21 cellular contexts compared by ENCODE assay signal in the genomic region with DNA sequence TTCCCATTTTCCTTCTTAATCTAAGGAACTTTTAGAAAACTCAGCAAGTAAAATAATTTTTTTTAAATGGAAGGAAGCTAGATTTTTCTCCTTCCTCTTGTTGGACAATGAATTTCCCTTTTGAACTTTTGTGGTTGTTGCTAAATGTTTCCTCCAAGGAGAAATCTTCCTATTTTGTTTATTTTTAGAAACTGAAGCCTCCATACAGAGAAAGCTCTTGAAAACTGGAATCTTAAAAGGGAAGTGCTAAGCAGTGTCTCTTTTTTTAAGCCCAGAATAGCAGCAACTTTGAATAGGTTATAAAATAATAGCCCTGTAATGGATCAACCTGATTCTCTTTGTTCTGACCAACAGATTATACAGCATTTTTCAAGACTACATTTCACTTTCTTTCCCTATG. TPM values are rescaled to one million over a fixed set of nuclear protein-coding genes. Genes with fewer than 3 reads are reported as not detected.
DNase-seq lines count a peak whose midpoint lies in the region; ATAC-seq, FAIRE-seq and TF ChIP-seq lines count a peak whose summit lies in the region.
"Had no signal": no experiment of that assay in that cellular context is flagged by ENCODE, and none has a peak within 500 bp of the region (broad histone marks: within the 10 kb centered on the region; RNA-seq: fewer than 3 reads in every experiment).

No MANE protein-coding gene starts in this region.

- DNase-seq in SK-N-SH (no peak), MV-4-11 (lab: John Stamatoyannopoulos, UW) (peak; percentile 42), foreskin keratinocyte (no peak), osteocyte (ENCODE audit: extremely low spot score, unreplicated experiment) (no peak), RCC 7860 (ENCODE audit: low spot score) (no peak), CD14-positive monocyte (ENCODE audit: low spot score) (no peak), transverse colon (no peak)
- DNase-seq: 8988T; C1 segment of cervical spinal cord; COR-L47; DMS153; H9; NCI-H1436 treated with DMSO at 0.1 percent for 48 hours; NCI-H2081 treated with DMSO at 0.1 percent for 48 hours; NCI-H345; NCI-H69; NK-92 treated with Interleukin-12 subunit alpha and Interleukin-12 subunit beta, amount 100 ng/mL, for 24 hours; OCI-M1 had no signal

- H3K9me2 ChIP-seq in SK-N-SH, result no peaks in the 10 kb centered on the region

- intact Hi-C loops in CD14-positive monocyte (cut with micrococcal nuclease), result no loop called here
- intact Hi-C loops in transverse colon (cut with DNase I; ENCODE audit: low total_unique reads), result loop anchor here (10.0 kb wide), 1 partner anchor 48 kb away; no protein-coding TSS in a partner anchor

- H3K27ac ChIP-seq in SK-N-SH (ENCODE audit: low read depth in 2 of 2, low read length in 1 of 2) (no peak overlapping the region), foreskin keratinocyte (peak overlapping the region; percentile 28), transverse colon (no peak overlapping the region)
- H3K27ac ChIP-seq: RWPE1 had no signal

- FAIRE-seq in RCC 7860 (lab: Jason Lieb, UNC), result no peak

- H3K4me1 ChIP-seq in SK-N-SH (ENCODE audit: control insufficient read depth in 1 of 2, insufficient read depth in 2 of 2, low read depth in 1 of 2, low read length in 1 of 2), result peaks cover 0 to 2% of the 10 kb centered on the region in 2 experiments; a peak in 2 of 4 replicates
- H3K4me1 ChIP-seq in foreskin keratinocyte, result no peaks in the 10 kb centered on the region
- H3K4me1 ChIP-seq in transverse colon, result no peaks in the 10 kb centered on the region

- TF ChIP-seq EP300 in SK-N-SH (IDR thresholded peaks at IDR 0.05; ENCODE audit: borderline replicate concordance in 1 of 2, low read depth in 1 of 2, low read length in 1 of 2) (no peak), transverse colon (IDR thresholded peaks at IDR 0.05; ENCODE audit: low read depth) (no peak)

- TF ChIP-seq RAD21 in SK-N-SH (IDR thresholded peaks at IDR 0.05; ENCODE audit: low read length), result no peak

- no peak overlapping the region for H3K4me3 ChIP-seq in SK-N-SH (ENCODE audit: low read depth in 2 of 2, low read length in 1 of 2)
- H3K4me3 ChIP-seq in transverse colon, result no peak overlapping the region

- no peak overlapping the region for H3K4me3 Mint-ChIP-seq in osteocyte (ENCODE audit: unreplicated experiment)
- H3K4me3 Mint-ChIP-seq in CD14-positive monocyte, result peak overlapping the region in 1 of 2 donors; percentile 13
- H3K4me3 Mint-ChIP-seq: H9, IgD-negative memory B cell had no signal

- in situ Hi-C loops in transverse colon (cut with MboI; ENCODE audit: low pct_ligation_motif_present in 1 of 4, low pct_unique_long_range_greater_than_20kb in 1 of 4, low sequenced_read_pairs in 3 of 4), result no loop called here

- H3K36me3 Mint-ChIP-seq in osteocyte (ENCODE audit: unreplicated experiment), result no peaks in the 10 kb centered on the region
- no peaks in the 10 kb centered on the region for H3K36me3 Mint-ChIP-seq in CD14-positive monocyte

- peaks cover 0 to 3% of the 10 kb centered on the region in 2 experiments for H3K36me3 ChIP-seq in SK-N-SH (replicated peaks in 1 of 2; ENCODE audit: control insufficient read depth in 1 of 2, insufficient read depth in 2 of 2, low read length in 1 of 2)
- no peaks in the 10 kb centered on the region for H3K36me3 ChIP-seq in transverse colon

- no peak overlapping the region for H3K9ac ChIP-seq in SK-N-SH

- H4K20me1 ChIP-seq in SK-N-SH (ENCODE audit: insufficient read depth), result no peaks in the 10 kb centered on the region

- no peak overlapping the region for H3K4me2 ChIP-seq in SK-N-SH

- H2AFZ ChIP-seq in SK-N-SH (ENCODE audit: low read depth), result 0 out of 2 replicates have a peak overlapping the region, but pooled peaks have one; percentile 17

- no peak for TF ChIP-seq CTCF in SK-N-SH (IDR thresholded peaks at IDR 0.05)
- TF ChIP-seq CTCF in foreskin keratinocyte (conservative IDR thresholded peaks at IDR 0.05), result no peak
- TF ChIP-seq CTCF in osteocyte (IDR thresholded peaks at IDR 0.05), result no peak
- TF ChIP-seq CTCF in CD14-positive monocyte (IDR thresholded peaks at IDR 0.05), result no peak
- TF ChIP-seq CTCF in transverse colon (IDR thresholded peaks at IDR 0.05), result no peak

- H3K9me3 ChIP-seq in SK-N-SH, result peaks cover 3% of the 10 kb centered on the region; the same call in 1 of the 2 replicates
- no peaks in the 10 kb centered on the region for H3K9me3 ChIP-seq in transverse colon

- no peaks in the 10 kb centered on the region for H3K79me2 ChIP-seq in SK-N-SH (ENCODE audit: insufficient read depth)

- H3K27me3 Mint-ChIP-seq in osteocyte (ENCODE audit: unreplicated experiment) (no peaks in the 10 kb centered on the region), CD14-positive monocyte (ENCODE audit: low read depth in 3 of 3) (peaks cover 0 to 4% (median under 1%) of the 10 kb centered on the region in 3 donors)

- H3F3A ChIP-seq in SK-N-SH (replicated peaks; ENCODE audit: insufficient read depth), result no peaks in the 10 kb centered on the region

- no peak for ATAC-seq in SK-N-SH treated with all-trans-retinoic acid at 6 μM for 48 hours
- no peak for ATAC-seq in foreskin keratinocyte

- H3K9me3 Mint-ChIP-seq in osteocyte (ENCODE audit: unreplicated experiment) (peaks cover 13% of the 10 kb centered on the region), CD14-positive monocyte (peaks cover 0 to 9% (median 2%) of the 10 kb centered on the region in 7 donors)

- peak overlapping the region; percentile 6 for H3K27ac Mint-ChIP-seq in osteocyte (ENCODE audit: unreplicated experiment)
- peak overlapping the region in 1 of 7 donors; percentile 4 for H3K27ac Mint-ChIP-seq in CD14-positive monocyte
- H3K27ac Mint-ChIP-seq: H9, IgD-negative memory B cell had no signal

- CTCF ChIA-PET in SK-N-SH (lab: Yijun Ruan, JAX), result interaction anchor here (1.3 to 1.6 kb wide), 2 partner anchors 144 to 180 kb away, joined by 3 to 6 read pairs; no protein-coding TSS in a partner anchor

- H3K27me3 ChIP-seq in SK-N-SH (ENCODE audit: insufficient read depth), result no peaks in the 10 kb centered on the region
- peaks cover 15% of the 10 kb centered on the region for H3K27me3 ChIP-seq in foreskin keratinocyte
- no peaks in the 10 kb centered on the region for H3K27me3 ChIP-seq in transverse colon

- TF ChIP-seq POLR2A in transverse colon (IDR thresholded peaks at IDR 0.05), result no peak

- H3K4me1 Mint-ChIP-seq in osteocyte (ENCODE audit: unreplicated experiment) (peaks cover 11% of the 10 kb centered on the region), CD14-positive monocyte (peaks cover 31% of the 10 kb centered on the region)
- H3K4me1 Mint-ChIP-seq: H9 had no signal

- POLR2A ChIA-PET in SK-N-SH (lab: Yijun Ruan, JAX), result no interaction called here

TF ChIP-seq in SK-N-SH, 30 proteins besides CTCF, POLR2A, EP300 and RAD21:
- TF ChIP-seq SIN3A (IDR thresholded peaks at IDR 0.05; ENCODE audit: borderline replicate concordance, low read depth, low read length), result no peak
- TF ChIP-seq RCOR1 (IDR thresholded peaks at IDR 0.05; ENCODE audit: low read length), result no peak
- TF ChIP-seq NFIC (IDR thresholded peaks at IDR 0.05; ENCODE audit: borderline replicate concordance), result no peak

TF ChIP-seq in SK-N-SH treated with all-trans-retinoic acid at 6 μM for 48 hours, 23 proteins besides CTCF, POLR2A, EP300 and RAD21 (continues in another document):
- TF ChIP-seq CSDC2 (CRISPR knock-in tag; IDR thresholded peaks at IDR 0.05) (no peak), ZFP3 (CRISPR knock-in tag; IDR thresholded peaks at IDR 0.05) (no peak), TOX (CRISPR knock-in tag; IDR thresholded peaks at IDR 0.05; ENCODE audit: borderline replicate concordance) (no peak), GLIS3 (CRISPR knock-in tag; IDR thresholded peaks at IDR 0.05) (no peak), ISL1 (CRISPR knock-in tag; IDR thresholded peaks at IDR 0.05) (no peak), TCF4 (CRISPR knock-in tag; IDR thresholded peaks at IDR 0.05; ENCODE audit: borderline replicate concordance) (no peak), ZNF70 (CRISPR knock-in tag; IDR thresholded peaks at IDR 0.05) (no peak), PATZ1 (CRISPR knock-in tag; IDR thresholded peaks at IDR 0.05; ENCODE audit: borderline replicate concordance) (no peak), ZFP30 (CRISPR knock-in tag; IDR thresholded peaks at IDR 0.05) (no peak)
- TF ChIP-seq, protein P1, sequence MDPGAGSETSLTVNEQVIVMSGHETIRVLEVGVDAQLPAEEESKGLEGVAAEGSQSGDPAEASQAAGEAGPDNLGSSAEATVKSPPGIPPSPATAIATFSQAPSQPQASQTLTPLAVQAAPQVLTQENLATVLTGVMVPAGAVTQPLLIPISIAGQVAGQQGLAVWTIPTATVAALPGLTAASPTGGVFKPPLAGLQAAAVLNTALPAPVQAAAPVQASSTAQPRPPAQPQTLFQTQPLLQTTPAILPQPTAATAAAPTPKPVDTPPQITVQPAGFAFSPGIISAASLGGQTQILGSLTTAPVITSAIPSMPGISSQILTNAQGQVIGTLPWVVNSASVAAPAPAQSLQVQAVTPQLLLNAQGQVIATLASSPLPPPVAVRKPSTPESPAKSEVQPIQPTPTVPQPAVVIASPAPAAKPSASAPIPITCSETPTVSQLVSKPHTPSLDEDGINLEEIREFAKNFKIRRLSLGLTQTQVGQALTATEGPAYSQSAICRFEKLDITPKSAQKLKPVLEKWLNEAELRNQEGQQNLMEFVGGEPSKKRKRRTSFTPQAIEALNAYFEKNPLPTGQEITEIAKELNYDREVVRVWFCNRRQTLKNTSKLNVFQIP (CRISPR knock-in tag; IDR thresholded peaks at IDR 0.05; ENCODE audit: borderline replicate concordance, low read depth), result no peak

RNA-seq across cellular contexts. Expression of gene DCLK2, which starts 15.1 kb away (rescaled TPM):
- polyA plus RNA-seq in SK-N-SH (2012; rRNA removed) (10.0 and 10.1 TPM in 2 replicates), foreskin keratinocyte (not detected in 2 replicates), CD14-positive monocyte (not detected)
- 11.0 and 11.4 TPM in 2 replicates for polyA plus RNA-seq in SK-N-SH (2012; cell fraction: cytosol; rRNA removed)
- polyA plus RNA-seq in SK-N-SH (2012; cell fraction: nucleus; rRNA removed), result 16.8 and 19.1 TPM in 2 replicates
- total RNA-seq in foreskin keratinocyte (0.07 and 0.10 TPM in 2 replicates), osteocyte (12.6 and 14.1 TPM in 2 replicates), transverse colon (10 to 100 TPM in 2 of 4 donors, 1 to 10 TPM in 2; 3.3 to 19.5 (median 7.5) TPM)
